1 cellular context compared by ENCODE assay signal in the genomic region with DNA sequence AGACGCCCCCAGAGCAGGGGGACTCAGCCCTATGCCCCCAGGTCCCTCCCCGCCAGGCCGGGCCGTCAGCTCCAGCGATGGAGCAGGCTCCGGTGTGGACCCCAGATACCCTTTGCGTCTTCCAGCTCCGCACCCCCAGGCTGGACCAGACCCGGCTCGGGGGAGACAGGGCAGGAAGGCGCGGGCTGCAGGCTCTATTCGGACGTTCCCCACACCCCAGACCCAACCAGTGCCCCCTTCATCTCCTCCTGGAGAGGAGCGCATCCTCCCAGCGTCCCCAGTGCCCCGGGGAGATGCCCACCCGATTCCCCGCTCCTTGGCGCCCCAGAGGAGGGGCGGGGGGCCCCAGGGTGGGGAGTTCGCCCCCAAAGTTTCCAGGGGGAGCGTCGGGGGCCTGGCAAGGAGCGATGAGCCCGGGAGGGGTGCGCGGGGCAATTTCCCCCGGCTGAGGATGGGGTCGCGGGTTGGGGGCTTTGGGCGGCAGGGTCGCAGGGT.
A peak's percentile ranks its signal among the peaks of the same experiment; 100 is the strongest.
TF ChIP-seq lines count a peak whose summit lies in the region.

No MANE protein-coding gene starts in this region.

TF ChIP-seq in H1, 55 proteins besides CTCF, POLR2A, EP300 and RAD21:
- TF ChIP-seq NANOG (IDR thresholded peaks at IDR 0.05; ENCODE audit: insufficient read depth, low read depth, low read length, poor library complexity, severe bottlenecking) (no peak), RBBP5 (IDR thresholded peaks at IDR 0.05; ENCODE audit: borderline replicate concordance, low read depth, low read length) (no peak), TEAD4 (IDR thresholded peaks at IDR 0.05; ENCODE audit: low read depth, low read length) (no peak), EGR1 (IDR thresholded peaks at IDR 0.05; ENCODE audit: borderline replicate concordance, low read depth, low read length) (no peak), KDM5A (IDR thresholded peaks at IDR 0.05; ENCODE audit: low read length) (no peak), RXRA (IDR thresholded peaks at IDR 0.05; ENCODE audit: insufficient read depth, low read depth, low read length) (no peak), SUZ12 (IDR thresholded peaks at IDR 0.05; ENCODE audit: low read length) (0 out of 2 replicates have a peak, but pooled peaks have one; percentile 32), KDM4A (IDR thresholded peaks at IDR 0.05; ENCODE audit: low read depth, low read length, severe bottlenecking) (peak; percentile 6), CBX8 (IDR thresholded peaks at IDR 0.05; ENCODE audit: borderline replicate concordance, low read depth, low read length) (no peak), CHD1 (IDR thresholded peaks at IDR 0.05; ENCODE audit: low read depth, low read length) (no peak)
- TF ChIP-seq, protein P1, sequence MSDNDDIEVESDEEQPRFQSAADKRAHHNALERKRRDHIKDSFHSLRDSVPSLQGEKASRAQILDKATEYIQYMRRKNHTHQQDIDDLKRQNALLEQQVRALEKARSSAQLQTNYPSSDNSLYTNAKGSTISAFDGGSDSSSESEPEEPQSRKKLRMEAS (IDR thresholded peaks at IDR 0.05): no peak
